16 cellular contexts compared by ENCODE assay signal in the genomic region with DNA sequence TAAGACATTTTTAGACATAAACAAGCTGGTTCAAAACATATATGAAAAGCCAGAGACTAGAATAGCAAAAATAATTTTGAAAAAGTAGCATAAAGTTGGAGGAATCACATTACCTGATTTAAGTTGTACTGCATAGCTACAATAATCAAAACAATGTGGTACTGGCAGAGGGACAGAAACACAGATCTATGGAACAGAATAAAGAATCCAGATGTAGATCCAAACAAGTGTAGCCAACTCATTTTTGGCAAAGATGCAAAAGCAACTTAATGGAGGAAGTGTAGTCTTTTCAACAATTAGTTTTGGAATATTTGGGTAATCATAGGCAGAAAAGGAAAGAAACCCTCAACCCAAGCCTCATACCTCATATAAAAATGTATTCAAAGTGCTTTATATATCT.
DNase-seq lines count a peak whose midpoint lies in the region; ATAC-seq and TF ChIP-seq lines count a peak whose summit lies in the region.
"Had no signal": no experiment of that assay in that cellular context is flagged by ENCODE, and none has a peak within 500 bp of the region (broad histone marks: within the 10 kb centered on the region; RNA-seq: fewer than 3 reads in every experiment).

No MANE protein-coding gene starts in this region.

- in situ Hi-C loops in astrocyte of the spinal cord (cut with HindIII; ENCODE audit: low sequenced_read_pairs): no loop called here

- H3K9me3 ChIP-seq in WERI-Rb-1 (ENCODE audit: severe bottlenecking): no peaks in the 10 kb centered on the region
- H3K9me3 ChIP-seq in naive thymus-derived CD4-positive, alpha-beta T cell (ENCODE audit: control insufficient read depth in 2 of 3, low read length in 3 of 3): peaks cover 0 to 16% (median 0%) of the 10 kb centered on the region in 3 experiments
- H3K9me3 ChIP-seq: Caco-2, HAP-1 had no signal

- no peaks in the 10 kb centered on the region for H3K36me3 ChIP-seq in WERI-Rb-1
- H3K36me3 ChIP-seq in naive thymus-derived CD4-positive, alpha-beta T cell (ENCODE audit: control insufficient read depth in 2 of 3, insufficient read depth in 3 of 3, low read length in 3 of 3): no peaks in the 10 kb centered on the region
- H3K36me3 ChIP-seq: HAP-1 had no signal

- POLR2A ChIA-PET in naive thymus-derived CD4-positive, alpha-beta T cell (lab: Charles Lee): no interaction called here

- no peaks in the 10 kb centered on the region for H3K27me3 ChIP-seq in WERI-Rb-1 (ENCODE audit: insufficient read depth, low read depth, severe bottlenecking)
- H3K27me3 ChIP-seq in naive thymus-derived CD4-positive, alpha-beta T cell (ENCODE audit: control insufficient read depth in 2 of 2, insufficient read depth in 2 of 2, low read length in 2 of 2): no peaks in the 10 kb centered on the region

- TF ChIP-seq CTCF in astrocyte of the spinal cord (IDR thresholded peaks at IDR 0.05; ENCODE audit: low read depth, low read length) (no peak), fibroblast of mammary gland (conservative IDR thresholded peaks at IDR 0.05; ENCODE audit: control insufficient read depth, insufficient read depth, low read depth, low read length) (no peak), foreskin fibroblast (IDR thresholded peaks at IDR 0.05; ENCODE audit: low read depth, low read length) (no peak), WERI-Rb-1 (IDR thresholded peaks at IDR 0.05; ENCODE audit: low read depth, low read length) (no peak)

- intact Hi-C loops in naive thymus-derived CD4-positive, alpha-beta T cell (cut with micrococcal nuclease): no loop called here

- CTCF ChIA-PET in naive thymus-derived CD4-positive, alpha-beta T cell (lab: Charles Lee): no interaction called here

- DNase-seq in RPMI7951 (ENCODE audit: low read depth) (peak; percentile 20), astrocyte of the spinal cord (ENCODE audit: low read depth, low spot score) (peak; percentile 8), fibroblast of mammary gland (ENCODE audit: low read depth) (peak; percentile 69), foreskin fibroblast (peak; percentile 33 to 80), NCI-H1092 treated with DMSO at 0.1 percent for 48 hours (lab: John Stamatoyannopoulos, UW) (no peak), WERI-Rb-1 (no peak)
- no peak for DNase-seq in naive thymus-derived CD4-positive, alpha-beta T cell
- DNase-seq: ACHN; AML-193; Caco-2; CD4-positive, alpha-beta T cell; GM23248; IMR-90 had no signal

- H3K27ac Mint-ChIP-seq in naive thymus-derived CD4-positive, alpha-beta T cell: no peak overlapping the region
- H3K27ac Mint-ChIP-seq: CD4-positive, alpha-beta T cell had no signal

- H3K36me3 Mint-ChIP-seq in naive thymus-derived CD4-positive, alpha-beta T cell: peaks cover 0 to 7% (median 0%) of the 10 kb centered on the region in 5 donors

- no peak for ATAC-seq in naive thymus-derived CD4-positive, alpha-beta T cell
- ATAC-seq: K562 had no signal

- H3K9me3 Mint-ChIP-seq in naive thymus-derived CD4-positive, alpha-beta T cell: peaks cover 10 to 38% (median 23%) of the 10 kb centered on the region in 11 donors

- no peak overlapping the region for H3K4me3 ChIP-seq in astrocyte of the spinal cord (ENCODE audit: low read depth, low read length)
- no peak overlapping the region for H3K4me3 ChIP-seq in fibroblast of mammary gland (ENCODE audit: control insufficient read depth, low read depth, low read length)
- H3K4me3 ChIP-seq in foreskin fibroblast (ENCODE audit: low read depth in 1 of 2, low read length in 2 of 2): no peak overlapping the region
- H3K4me3 ChIP-seq in WERI-Rb-1 (ENCODE audit: low read depth, low read length): no peak overlapping the region
- H3K4me3 ChIP-seq in naive thymus-derived CD4-positive, alpha-beta T cell (ENCODE audit: low read length): no peak overlapping the region
- H3K4me3 ChIP-seq: GM23248, HAP-1, K562 had no signal

- H3K4me3 Mint-ChIP-seq in naive thymus-derived CD4-positive, alpha-beta T cell: no peak overlapping the region
- H3K4me3 Mint-ChIP-seq: CD4-positive, alpha-beta T cell had no signal

- H3K27me3 Mint-ChIP-seq in naive thymus-derived CD4-positive, alpha-beta T cell: peaks cover 0 to 19% (median 6%) of the 10 kb centered on the region in 5 donors
- H3K27me3 Mint-ChIP-seq: CD4-positive, alpha-beta T cell had no signal

- no peaks in the 10 kb centered on the region for H3K4me1 ChIP-seq in naive thymus-derived CD4-positive, alpha-beta T cell (ENCODE audit: control insufficient read depth in 2 of 2, insufficient read depth in 2 of 2, low read length in 2 of 2)
- H3K4me1 ChIP-seq: Caco-2, HAP-1 had no signal

- H3K27ac ChIP-seq in WERI-Rb-1: no peak overlapping the region
- no peak overlapping the region for H3K27ac ChIP-seq in naive thymus-derived CD4-positive, alpha-beta T cell (ENCODE audit: low read depth, low read length)
- H3K27ac ChIP-seq: C4-2B, GM23248 had no signal

- H3K4me1 Mint-ChIP-seq in naive thymus-derived CD4-positive, alpha-beta T cell: no peaks in the 10 kb centered on the region

Comparison
In these comparisons a context has a peak if more than half of its experiments do, and no peak if none do; other contexts are left out.
1. DNase-seq: peak in RPMI7951 (single experiment), astrocyte of the spinal cord (single experiment), fibroblast of mammary gland (single experiment) and foreskin fibroblast (2 of 2); none in NCI-H1092 treated with DMSO at 0.1 percent for 48 hours (single experiment), WERI-Rb-1 (single experiment) and naive thymus-derived CD4-positive, alpha-beta T cell (0 of 9).